ENCODE assay signal across 9 cellular contexts in genomic region chr19:20038358-20039202, GRCh38. TPM values are rescaled to one million over a fixed set of nuclear protein-coding genes. Genes with fewer than 3 reads are reported as not detected.
DNase-seq lines count a peak whose midpoint lies in the region; ATAC-seq lines count a peak whose summit lies in the region.
"Had no signal": no experiment of that assay in that cellular context is flagged by ENCODE, and none has a peak within 500 bp of the region (broad histone marks: within the 10 kb centered on the region; RNA-seq: fewer than 3 reads in every experiment).

No MANE protein-coding gene starts in this region.

- no peaks in the 10 kb centered on the region for H3K9me3 Mint-ChIP-seq in central memory CD8-positive, alpha-beta T cell

- H3K4me3 ChIP-seq in BLaER1 treated with 17β-estradiol and CSF1 and Interleukin-3, amounts not matched to agents 10 nM and 100 nM = peak overlapping the region; percentile 73 to 87 (median 78)
- H3K4me3 ChIP-seq in HUES64 (ENCODE audit: low read length) (peak overlapping the region; percentile 83), urinary bladder (ENCODE audit: low read depth, low read length) (peak overlapping the region; percentile 69)

- H3K4me1 Mint-ChIP-seq in central memory CD8-positive, alpha-beta T cell = peaks cover 14% of the 10 kb centered on the region

- H3K4me3 Mint-ChIP-seq in central memory CD8-positive, alpha-beta T cell = peak overlapping the region; percentile 92

- no peak for ATAC-seq in central memory CD8-positive, alpha-beta T cell (replicated peaks; ENCODE audit: extremely low read depth, poor library complexity, severe bottlenecking)
- no peak for ATAC-seq in GM19395 (IDR thresholded peaks at IDR 0.05; ENCODE audit: unreplicated experiment)
- ATAC-seq: HCT116 had no signal

- 1% methylated on average over 26 of the region's 26 CpGs for WGBS in HUES64
- under 1% methylated on average over 26 of the region's 26 CpGs for WGBS in urinary bladder

- H3K4me1 ChIP-seq in BLaER1 treated with 17β-estradiol and CSF1 and Interleukin-3, amounts not matched to agents 10 nM and 100 nM = peaks cover 9 to 19% (median 13%) of the 10 kb centered on the region in 10 experiments
- peaks cover 18% of the 10 kb centered on the region for H3K4me1 ChIP-seq in HUES64 (ENCODE audit: insufficient read depth, low read length)
- no peaks in the 10 kb centered on the region for H3K4me1 ChIP-seq in urinary bladder (ENCODE audit: insufficient read depth)

- peaks cover 10% of the 10 kb centered on the region for H3K36me3 Mint-ChIP-seq in central memory CD8-positive, alpha-beta T cell (ENCODE audit: insufficient read depth)

- H3K9me3 ChIP-seq in BLaER1 treated with 17β-estradiol and CSF1 and Interleukin-3, amounts not matched to agents 10 nM and 100 nM (replicated peaks in 1 of 11) = peaks cover 18 to 61% (median 37%) of the 10 kb centered on the region in 11 experiments; a peak in 21 of 22 replicates
- no peaks in the 10 kb centered on the region for H3K9me3 ChIP-seq in HUES64 (ENCODE audit: insufficient read depth, low read depth, low read length)

- H3K4me2 ChIP-seq in BLaER1 treated with 17β-estradiol and CSF1 and Interleukin-3, amounts not matched to agents 10 nM and 100 nM = peak overlapping the region; percentile 73 to 89 (median 82)

- peaks cover 10 to 40% (median 33%) of the 10 kb centered on the region in 11 experiments; a peak in 21 of 22 replicates for H3K36me3 ChIP-seq in BLaER1 treated with 17β-estradiol and CSF1 and Interleukin-3, amounts not matched to agents 10 nM and 100 nM
- peaks cover 24% of the 10 kb centered on the region; the same call in 1 of the 2 replicates for H3K36me3 ChIP-seq in HUES64 (ENCODE audit: insufficient read depth, low read length)
- H3K36me3 ChIP-seq in urinary bladder (ENCODE audit: insufficient read depth) = no peaks in the 10 kb centered on the region

- H3K9ac ChIP-seq in BLaER1 treated with 17β-estradiol and CSF1 and Interleukin-3, amounts not matched to agents 10 nM and 100 nM = peak overlapping the region; percentile 80 to 90 (median 87)
- H3K9ac ChIP-seq in HUES64 (ENCODE audit: low read depth, low read length) = peak overlapping the region; percentile 89

- DNase-seq in central memory CD8-positive, alpha-beta T cell (ENCODE audit: low spot score in 2 of 2) = no peak
- DNase-seq in medulla oblongata (ENCODE audit: extremely low spot score) (peak; percentile 9), ureter (ENCODE audit: low spot score) (no peak), epidermal melanocyte (ENCODE audit: insufficient read length, low spot score) (no peak)

- peaks cover 0 to 13% (median 0%) of the 10 kb centered on the region in 11 experiments; a peak in 3 of 22 replicates for H4K20me1 ChIP-seq in BLaER1 treated with 17β-estradiol and CSF1 and Interleukin-3, amounts not matched to agents 10 nM and 100 nM

- peak overlapping the region; percentile 93 for H3K27ac Mint-ChIP-seq in central memory CD8-positive, alpha-beta T cell (ENCODE audit: low read depth)

- peak overlapping the region; percentile 70 to 90 (median 86) for H3K27ac ChIP-seq in BLaER1 treated with 17β-estradiol and CSF1 and Interleukin-3, amounts not matched to agents 10 nM and 100 nM
- peak overlapping the region; percentile 92 for H3K27ac ChIP-seq in HUES64 (ENCODE audit: low read depth, low read length)
- H3K27ac ChIP-seq in urinary bladder (ENCODE audit: low read depth) = no peak overlapping the region

- no peaks in the 10 kb centered on the region for H3K27me3 ChIP-seq in BLaER1 treated with 17β-estradiol and CSF1 and Interleukin-3, amounts not matched to agents 10 nM and 100 nM
- no peaks in the 10 kb centered on the region for H3K27me3 ChIP-seq in HUES64 (ENCODE audit: insufficient read depth, low read length)

- H3K27me3 Mint-ChIP-seq in central memory CD8-positive, alpha-beta T cell = no peaks in the 10 kb centered on the region

RNA-seq across cellular contexts. Expression of gene ZNF682, which starts 0.7 kb away (rescaled TPM):
- polyA plus RNA-seq in HUES64 (2013, experiment 1 of 2) = 11.5 TPM
- polyA plus RNA-seq in HUES64 (2013, experiment 2 of 2) = 12.6 TPM
- total RNA-seq in urinary bladder (17.4 TPM), ureter (26.2 TPM)
- 3.1 TPM for polyA plus RNA-seq in urinary bladder

RNA-seq across cellular contexts. Expression of gene ZNF90, which starts 39.2 kb away (rescaled TPM):
- 39.6 TPM for polyA plus RNA-seq in HUES64 (2013, experiment 1 of 2)
- polyA plus RNA-seq in HUES64 (2013, experiment 2 of 2) = 46.0 TPM
- total RNA-seq in urinary bladder (13.4 TPM), ureter (39.2 TPM)
- 3.3 TPM for polyA plus RNA-seq in urinary bladder
